ENCODE assay signal across 9 cellular contexts in the genomic region with DNA sequence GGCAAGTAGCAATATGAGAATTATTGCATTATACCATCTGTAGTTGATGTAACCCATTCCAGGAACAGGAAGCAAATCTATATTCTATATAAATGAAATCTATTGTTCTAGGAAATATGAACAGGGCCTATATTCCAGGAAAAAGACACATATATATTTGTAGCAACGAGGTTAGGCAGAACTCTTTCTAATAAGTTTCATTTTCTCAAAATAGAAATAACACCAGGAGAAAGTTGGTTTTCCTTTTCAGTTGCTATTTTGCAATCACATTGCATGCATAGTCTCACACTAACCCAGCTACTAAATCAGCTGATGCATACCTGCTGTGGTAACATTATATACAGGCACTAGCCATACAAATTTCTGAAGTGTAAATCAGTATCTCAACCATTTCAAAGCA. TPM values are rescaled to one million over a fixed set of nuclear protein-coding genes. Genes with fewer than 3 reads are reported as not detected.
DNase-seq lines count a peak whose midpoint lies in the region; ATAC-seq and TF ChIP-seq lines count a peak whose summit lies in the region.
"Had no signal": no experiment of that assay in that cellular context is flagged by ENCODE, and none has a peak within 500 bp of the region (broad histone marks: within the 10 kb centered on the region; RNA-seq: fewer than 3 reads in every experiment).

No MANE protein-coding gene starts in this region.

- H3K4me3 ChIP-seq in BJ (ENCODE audit: low read depth, low read length) (no peak overlapping the region), HL-60 (replicated peaks; ENCODE audit: insufficient read depth, low read length) (no peak overlapping the region), choroid plexus epithelial cell (ENCODE audit: low read depth, low read length) (no peak overlapping the region), neutrophil (ENCODE audit: low read depth in 1 of 2, low read length in 1 of 2) (peak overlapping the region; percentile 45 to 46)

- CTCF ChIA-PET in BJ (lab: Yijun Ruan, JAX): no interaction called here

- H3K36me3 ChIP-seq in BJ (ENCODE audit: control insufficient read depth, insufficient read depth, low read length) (no peaks in the 10 kb centered on the region), neutrophil (no peaks in the 10 kb centered on the region)

- H3K27me3 ChIP-seq in BJ (ENCODE audit: control insufficient read depth, insufficient read depth, low read length) (no peaks in the 10 kb centered on the region), HL-60 (ENCODE audit: insufficient read depth, poor library complexity, severe bottlenecking) (no peaks in the 10 kb centered on the region), neutrophil (no peaks in the 10 kb centered on the region)

- POLR2A ChIA-PET in BJ (lab: Charles Lee): no interaction called here

- H3K9me3 ChIP-seq in neutrophil: no peaks in the 10 kb centered on the region

- no peak for TF ChIP-seq CTCF in BJ (IDR thresholded peaks at IDR 0.05; ENCODE audit: insufficient read depth, low read depth, low read length)
- TF ChIP-seq CTCF in HL-60 (IDR thresholded peaks at IDR 0.05; ENCODE audit: insufficient read depth, low read length): no peak
- no peak for TF ChIP-seq CTCF in choroid plexus epithelial cell (conservative IDR thresholded peaks at IDR 0.05; ENCODE audit: low read depth, low read length)
- no peak for TF ChIP-seq CTCF in neutrophil (IDR thresholded peaks at IDR 0.05)

- DNase-seq in BJ (ENCODE audit: low read depth) (peak; percentile 59), HL-60 (ENCODE audit: low read depth in 1 of 2, low spot score in 1 of 2) (peak; percentile 40 to 41), choroid plexus epithelial cell (ENCODE audit: low read depth) (peak; percentile 95), NCI-H748 treated with DMSO at 0.1 percent for 48 hours (lab: John Stamatoyannopoulos, UW) (no peak), SW 1271 (lab: John Stamatoyannopoulos, UW) (no peak)
- no peak for DNase-seq in stimulated activated CD4-positive, alpha-beta T cell treated with anti-CD3 and anti-CD28 coated beads, Interleukin-4, amount 100 ng/mL, for 1 hour
- DNase-seq: foreskin melanocyte had no signal

- H3K4me1 ChIP-seq in neutrophil (ENCODE audit: control insufficient read depth in 1 of 2, insufficient read depth in 1 of 2, low read depth in 1 of 2, low read length in 1 of 2): peaks cover 33 to 42% of the 10 kb centered on the region in 2 experiments

- no peak for ATAC-seq in GM19455 (IDR thresholded peaks at IDR 0.05; ENCODE audit: unreplicated experiment)

- H3K27ac ChIP-seq in HL-60 (replicated peaks) (peak overlapping the region; percentile 69), neutrophil (peak overlapping the region; percentile 89)

RNA-seq across cellular contexts. Expression of gene IFIT2, which starts 6.2 kb away (rescaled TPM):
- 6.2 and 11.4 TPM in 2 replicates for polyA plus RNA-seq in BJ (2011; rRNA removed)
- 3.7 TPM in 2 replicates for polyA minus RNA-seq in BJ (2011; rRNA and poly(A)+ RNA removed)

RNA-seq across cellular contexts. Expression of gene IFIT3, which starts 32.2 kb away (rescaled TPM):
- polyA plus RNA-seq in BJ (2011; rRNA removed): 18.7 and 25.8 TPM in 2 replicates
- 5.5 and 5.8 TPM in 2 replicates for polyA minus RNA-seq in BJ (2011; rRNA and poly(A)+ RNA removed)

RNA-seq across cellular contexts. Expression of gene LIPA, which starts 44.0 kb away (rescaled TPM):
- 80.3 and 145 TPM in 2 replicates for polyA plus RNA-seq in BJ (2011; rRNA removed)
- polyA minus RNA-seq in BJ (2011; rRNA and poly(A)+ RNA removed): 28.7 and 36.3 TPM in 2 replicates

Comparison
In these comparisons a context has a peak if more than half of its experiments do, and no peak if none do; other contexts are left out.
1. DNase-seq: peak in BJ (single experiment), HL-60 (2 of 2) and choroid plexus epithelial cell (single experiment); none in NCI-H748 treated with DMSO at 0.1 percent for 48 hours (single experiment), SW 1271 (0 of 2) and stimulated activated CD4-positive, alpha-beta T cell treated with anti-CD3 and anti-CD28 coated beads, Interleukin-4, amount 100 ng/mL, for 1 hour (single experiment).
2. H3K4me3 ChIP-seq: peak in neutrophil (2 of 2); none in BJ (single experiment), HL-60 (single experiment) and choroid plexus epithelial cell (single experiment).